26 cellular contexts compared by ENCODE assay signal in the genomic region with DNA sequence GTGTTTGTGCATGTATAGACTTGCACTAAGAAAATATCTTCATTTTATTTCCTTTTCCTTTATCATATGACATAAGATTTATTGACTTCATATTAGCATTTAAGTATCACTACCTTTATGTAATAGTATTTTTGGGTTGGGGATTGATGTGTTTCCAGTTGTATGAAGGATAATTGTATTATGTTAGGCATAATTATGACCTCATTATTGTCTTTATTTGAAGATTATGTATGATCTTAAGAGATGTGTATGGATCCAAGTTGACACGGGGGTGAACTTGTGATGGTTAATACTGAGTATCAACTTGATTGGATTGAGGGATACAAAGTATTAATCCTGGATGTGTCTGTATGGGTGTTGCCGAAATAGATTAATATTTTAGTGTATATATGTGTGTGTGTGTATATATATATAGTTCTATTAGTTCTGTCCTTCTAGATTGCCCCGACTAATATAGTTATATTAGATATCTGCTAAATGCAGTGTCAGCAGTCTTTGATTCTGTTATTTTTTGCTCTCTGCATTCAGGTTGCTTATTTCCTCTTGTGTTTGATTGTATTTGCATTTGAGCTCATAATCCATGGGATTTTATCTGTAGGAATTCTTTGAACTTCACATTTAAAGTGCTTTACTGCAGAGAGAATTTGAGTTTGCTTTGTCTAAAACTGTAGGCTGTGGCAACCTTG.
"Had no signal": no experiment of that assay in that cellular context is flagged by ENCODE, and none has a peak within 500 bp of the region (broad histone marks: within the 10 kb centered on the region; RNA-seq: fewer than 3 reads in every experiment).

No MANE protein-coding gene starts in this region.

- H3K27ac ChIP-seq: colonic mucosa, epithelial cell of prostate, esophagus squamous epithelium, gastrocnemius medialis, heart right ventricle, left lung, lower lobe of right lung had no signal

- DNase-seq: colonic mucosa; cortex of kidney; effector CD8-positive, alpha-beta T cell; effector memory CD8-positive, alpha-beta T cell; endodermal cell; erythroblast; esophagus squamous epithelium; foreskin fibroblast; foreskin melanocyte; gastrocnemius medialis; glutamatergic neuron; head of caudate nucleus; heart right ventricle; hippocampal formation; left cardiac atrium; left lung; left ventricle myocardium superior; lower lobe of right lung; mesenchymal stem cell; mucosa of descending colon; naive B cell had no signal

- H3K36me3 ChIP-seq: colonic mucosa, gastrocnemius medialis, heart right ventricle, left lung, lower lobe of right lung had no signal

- FAIRE-seq: endometrium, islet of Langerhans, keratinocyte had no signal

- H3K27me3 ChIP-seq: colonic mucosa, esophagus squamous epithelium, gastrocnemius medialis, heart right ventricle, left lung had no signal

- H3K4me1 ChIP-seq: colonic mucosa, esophagus squamous epithelium, gastrocnemius medialis, heart right ventricle, left lung, lower lobe of right lung had no signal

- H3K9me3 ChIP-seq: colonic mucosa, esophagus squamous epithelium, gastrocnemius medialis, lower lobe of right lung, mucosa of descending colon had no signal

- H3K4me3 ChIP-seq: colonic mucosa, esophagus squamous epithelium, gastrocnemius medialis, heart right ventricle, left lung, lower lobe of right lung, mucosa of descending colon had no signal

- ATAC-seq: effector memory CD8-positive, alpha-beta T cell; esophagus mucosa; gastrocnemius medialis; heart right ventricle; left cardiac atrium; left lung; left ventricle myocardium superior; lower lobe of right lung; mucosa of descending colon had no signal
